ENCODE assay signal across 8 cellular contexts in the genomic region with DNA sequence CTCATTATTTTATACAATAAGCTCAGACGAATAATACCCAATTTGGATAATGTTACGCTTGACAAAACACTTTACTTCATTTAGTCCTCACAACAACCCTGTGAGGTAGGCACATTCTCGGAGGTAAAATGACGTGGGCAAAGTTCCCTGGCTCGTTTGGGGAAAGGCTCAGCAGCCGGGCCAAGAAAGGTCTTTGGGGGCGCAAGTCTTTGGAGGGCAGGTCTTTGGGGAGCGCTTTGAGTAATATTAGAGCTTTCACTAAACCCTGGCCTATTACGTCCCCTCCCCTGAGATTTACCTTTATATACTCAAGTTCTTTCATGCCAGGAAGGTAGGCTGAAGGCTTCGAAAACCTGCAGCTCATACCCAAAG. TPM values are rescaled to one million over a fixed set of nuclear protein-coding genes. Genes with fewer than 3 reads are reported as not detected.
DNase-seq lines count a peak whose midpoint lies in the region; ATAC-seq and TF ChIP-seq lines count a peak whose summit lies in the region.

No MANE protein-coding gene starts in this region.

- no peaks in the 10 kb centered on the region for H3K79me2 ChIP-seq in mesendoderm (ENCODE audit: control insufficient read depth, insufficient read depth, low read length)

- H3K79me1 ChIP-seq in mesendoderm (ENCODE audit: low read length): peaks cover 1% of the 10 kb centered on the region

- no peak overlapping the region for H2BK120ac ChIP-seq in mesendoderm (ENCODE audit: low read depth, low read length)

- no peak for ATAC-seq in GM19351 (IDR thresholded peaks at IDR 0.05; ENCODE audit: unreplicated experiment)
- ATAC-seq in GM19452 (IDR thresholded peaks at IDR 0.05; ENCODE audit: unreplicated experiment): no peak

- peak overlapping the region; percentile 87 for H3K56ac ChIP-seq in mesendoderm (ENCODE audit: low read length)

- H3K36me3 ChIP-seq in mesendoderm (ENCODE audit: control insufficient read depth, insufficient read depth, low read length): no peaks in the 10 kb centered on the region
- H3K36me3 ChIP-seq in vagina: no peaks in the 10 kb centered on the region

- no peak overlapping the region for H2AK5ac ChIP-seq in mesendoderm (ENCODE audit: low read length)

- no peak overlapping the region for H3K4ac ChIP-seq in mesendoderm (ENCODE audit: low read depth, low read length)

- WGBS in mesendoderm (ENCODE audit: extremely low coverage, insufficient coverage, low lambda C conversion rate): no CpG with 5 or more reads among the region's 10 CpGs

- DNase-seq in GM12865 (ENCODE audit: low read depth) (no peak), LoVo (ENCODE audit: low spot score) (peak; percentile 9), caudate nucleus (lab: John Stamatoyannopoulos, UW) (peak in 10 of 61 donors; percentile 0 to 57 (median 39)), mesendoderm (no peak), vagina (ENCODE audit: extremely low spot score in 2 of 2) (no peak), GM10266 (ENCODE audit: extremely low spot score) (no peak)

- H3K27me3 ChIP-seq in mesendoderm (ENCODE audit: insufficient read depth, low read length, poor library complexity) (no peaks in the 10 kb centered on the region), vagina (no peaks in the 10 kb centered on the region)

- TF ChIP-seq POLR2A in vagina (IDR thresholded peaks at IDR 0.05): no peak

- no peak overlapping the region for H3K18ac ChIP-seq in mesendoderm (ENCODE audit: low read length)

- H3K4me3 ChIP-seq in GM12865 (ENCODE audit: low read depth, low read length) (peak overlapping the region; percentile 98), mesendoderm (ENCODE audit: low read length) (peak overlapping the region; percentile 76), vagina (peak overlapping the region; percentile 59 to 91)

- H2BK5ac ChIP-seq in mesendoderm (ENCODE audit: low read length): no peak overlapping the region

- H4K8ac ChIP-seq in mesendoderm (ENCODE audit: low read depth, low read length): no peak overlapping the region

- no peak for TF ChIP-seq CTCF in GM12865 (IDR thresholded peaks at IDR 0.05; ENCODE audit: insufficient read depth, low read depth, low read length, missing control alignments)
- TF ChIP-seq CTCF in vagina (IDR thresholded peaks at IDR 0.05): no peak
- TF ChIP-seq CTCF in GM10266 (IDR thresholded peaks at IDR 0.05; ENCODE audit: control insufficient read depth, insufficient read depth, low read depth, missing control alignments): no peak

- peak overlapping the region; percentile 91 for H3K4me2 ChIP-seq in mesendoderm (ENCODE audit: low read length)

- H2BK15ac ChIP-seq in mesendoderm (replicated peaks; ENCODE audit: low read depth): no peak overlapping the region

- intact Hi-C loops in vagina (cut with DNase I): loop anchor here (2.0 to 10.0 kb wide), 2 partner anchors 175 to 507 kb away; no protein-coding TSS in a partner anchor

- H3K9ac ChIP-seq in mesendoderm (ENCODE audit: low read length): peak overlapping the region; percentile 69

- H3K4me1 ChIP-seq in mesendoderm (ENCODE audit: control insufficient read depth, low read depth, low read length) (no peaks in the 10 kb centered on the region), vagina (peaks cover 19% of the 10 kb centered on the region)

- no peaks in the 10 kb centered on the region for H3K9me3 ChIP-seq in vagina

- H3K27ac ChIP-seq in caudate nucleus (ENCODE audit: low read depth, low read length) (peak overlapping the region; percentile 96), mesendoderm (ENCODE audit: low read depth, low read length) (no peak overlapping the region), vagina (peak overlapping the region; percentile 84)

- H4K5ac ChIP-seq in mesendoderm (ENCODE audit: low read length): no peak overlapping the region

- no peak overlapping the region for H3K23ac ChIP-seq in mesendoderm (ENCODE audit: low read length)

RNA-seq across cellular contexts. Expression of a gene that starts 0.4 kb away (rescaled TPM):
- 0.63 TPM for polyA plus RNA-seq in mesendoderm (2013, experiment 1 of 2)
- 0.69 TPM for polyA plus RNA-seq in mesendoderm (2013, experiment 2 of 2)
- total RNA-seq in vagina: 2.2 TPM

RNA-seq across cellular contexts. Expression of a gene that starts 0.8 kb away (rescaled TPM):
- polyA plus RNA-seq in mesendoderm (2013, experiment 1 of 2): 21.5 TPM
- polyA plus RNA-seq in mesendoderm (2013, experiment 2 of 2): 21.5 TPM
- 41.0 TPM for total RNA-seq in vagina
